Comparison of ENCODE assay signal across 14 cellular contexts in the genomic region with DNA sequence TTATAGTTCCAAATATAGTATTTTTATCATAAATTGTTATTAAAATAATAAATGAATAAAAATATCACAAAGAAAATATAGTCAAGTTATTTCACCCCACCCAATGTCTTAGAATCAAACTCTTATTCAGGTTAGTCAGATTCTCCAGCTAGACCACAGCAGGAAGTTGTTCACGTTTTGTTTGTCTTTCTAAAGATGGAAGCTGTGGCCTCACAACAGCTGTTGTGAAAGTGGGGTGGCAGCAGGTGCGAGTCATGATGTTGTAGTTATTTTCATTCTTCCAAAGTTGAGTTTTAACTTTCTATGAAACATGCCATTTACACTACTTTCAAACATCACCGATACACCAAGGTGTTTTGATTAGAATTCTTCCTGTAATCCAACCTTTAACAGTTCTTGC.
DNase-seq lines count a peak whose midpoint lies in the region; ATAC-seq and TF ChIP-seq lines count a peak whose summit lies in the region.
"Had no signal": no experiment of that assay in that cellular context is flagged by ENCODE, and none has a peak within 500 bp of the region (broad histone marks: within the 10 kb centered on the region; RNA-seq: fewer than 3 reads in every experiment).

No MANE protein-coding gene starts in this region.

- H2AFZ ChIP-seq in DND-41 (ENCODE audit: low read depth, low read length) = no peak overlapping the region

- H3K27ac ChIP-seq in DND-41 (ENCODE audit: low read length) = peak overlapping the region; percentile 59
- H3K27ac ChIP-seq: spleen had no signal

- peaks cover 11% of the 10 kb centered on the region; the same call in 1 of the 2 replicates for H3K36me3 ChIP-seq in DND-41 (ENCODE audit: insufficient read depth, low read length)
- H3K36me3 ChIP-seq: spleen had no signal

- ATAC-seq in DND-41 (ENCODE audit: insufficient read depth, low read depth) (peak; percentile 93), GM19035 (IDR thresholded peaks at IDR 0.05; ENCODE audit: unreplicated experiment) (peak; percentile 83), HG02798 (IDR thresholded peaks at IDR 0.05; ENCODE audit: poor library complexity, unreplicated experiment) (peak; percentile 79)

- no peaks in the 10 kb centered on the region for H4K20me1 ChIP-seq in DND-41 (ENCODE audit: insufficient read depth, low read length)

- DNase-seq in DND-41 (peak; percentile 59), NCI-H1092 treated with DMSO at 0.1 percent for 48 hours (lab: John Stamatoyannopoulos, UW) (no peak), NCI-H2029 treated with DMSO at 0.1 percent for 48 hours (lab: John Stamatoyannopoulos, UW) (no peak), NCI-H2171 (lab: John Stamatoyannopoulos, UW) (no peak)
- DNase-seq in Jurkat, Clone E6-1 (ENCODE audit: low read depth, low spot score) = peak; percentile 23
- DNase-seq in activated naive CD4-positive, alpha-beta T cell (lab: John Stamatoyannopoulos, UW) = no peak
- DNase-seq: cerebellar nuclear complex, COR-L47, midbrain, NCI-H2029, spleen, substantia nigra had no signal

- H3K79me2 ChIP-seq in DND-41 (ENCODE audit: insufficient read depth, low read length) = no peaks in the 10 kb centered on the region

- H3K27me3 ChIP-seq in DND-41 (ENCODE audit: insufficient read depth, low read length, poor library complexity) = no peaks in the 10 kb centered on the region
- H3K27me3 ChIP-seq: spleen had no signal

- TF ChIP-seq CTCF in DND-41 (IDR thresholded peaks at IDR 0.05; ENCODE audit: borderline replicate concordance, extremely low read depth, low read length, poor library complexity, severe bottlenecking) = no peak

- H3K9ac ChIP-seq in DND-41 (ENCODE audit: low read depth, low read length) = no peak overlapping the region

- peaks cover 32% of the 10 kb centered on the region for H3K4me1 ChIP-seq in DND-41 (ENCODE audit: insufficient read depth, low read length)

- H3K9me3 ChIP-seq in DND-41 (ENCODE audit: insufficient read depth, low read length, severe bottlenecking) = no peaks in the 10 kb centered on the region
- H3K9me3 ChIP-seq: spleen had no signal

- H3K4me2 ChIP-seq in DND-41 (ENCODE audit: insufficient read depth, low read length) = peak overlapping the region; percentile 26

- no peak overlapping the region for H3K4me3 ChIP-seq in DND-41 (ENCODE audit: low read depth in 1 of 2, low read length in 2 of 2)
- no peak overlapping the region for H3K4me3 ChIP-seq in Jurkat, Clone E6-1 (ENCODE audit: low read length)
- H3K4me3 ChIP-seq: spleen had no signal

Comparison
In these comparisons a context has a peak if more than half of its experiments do, and no peak if none do; other contexts are left out.
1. DNase-seq: peak in DND-41 (single experiment) and Jurkat, Clone E6-1 (single experiment); none in NCI-H1092 treated with DMSO at 0.1 percent for 48 hours (single experiment), activated naive CD4-positive, alpha-beta T cell (0 of 4), NCI-H2029 treated with DMSO at 0.1 percent for 48 hours (single experiment) and NCI-H2171 (single experiment).
2. Peak in every context shown above with its lines, with median percentiles within 50 percentile points of each other: ATAC-seq.